8 cellular contexts compared by ENCODE assay signal in genomic region chr17:42562845-42563509, GRCh38. TPM values are rescaled to one million over a fixed set of nuclear protein-coding genes. Genes with fewer than 3 reads are reported as not detected.
DNase-seq lines count a peak whose midpoint lies in the region; ATAC-seq and TF ChIP-seq lines count a peak whose summit lies in the region.

No MANE protein-coding gene starts in this region.

- H3K4me1 ChIP-seq in muscle layer of colon (ENCODE audit: insufficient read depth, low read length) = peaks cover 38% of the 10 kb centered on the region

- peaks cover 24% of the 10 kb centered on the region for H3K36me3 ChIP-seq in muscle layer of colon (ENCODE audit: insufficient read depth, low read length)

- no peak for TF ChIP-seq CTCF in AG09309 (IDR thresholded peaks at IDR 0.05; ENCODE audit: control insufficient read depth, insufficient read depth, low read depth, low read length, missing control alignments)
- no peak for TF ChIP-seq CTCF in cardiac fibroblast (IDR thresholded peaks at IDR 0.05; ENCODE audit: low read depth, low read length)

- no peaks in the 10 kb centered on the region for H3K9me3 ChIP-seq in muscle layer of colon (ENCODE audit: low read length)

- peak overlapping the region; percentile 55 for H3K9ac ChIP-seq in muscle layer of colon (ENCODE audit: low read length)

- H3K4me3 ChIP-seq in AG09309 (ENCODE audit: control insufficient read depth, low read depth, low read length) (peak overlapping the region; percentile 69), cardiac fibroblast (replicated peaks in 1 of 2; ENCODE audit: low read depth in 2 of 2, low read length in 2 of 2) (peak overlapping the region; percentile 90 to 91), muscle layer of colon (ENCODE audit: low read depth in 1 of 2, low read length in 2 of 2) (peak overlapping the region; percentile 91 to 99)
- H3K4me3 ChIP-seq in Jurkat, Clone E6-1 (ENCODE audit: low read length) = peak overlapping the region; percentile 98

- DNase-seq in AG09309 (ENCODE audit: low read depth) (no peak), cardiac fibroblast (ENCODE audit: low read depth in 2 of 2) (peak; percentile 42 to 51), ecto neural progenitor cell (ENCODE audit: low spot score) (no peak), NCI-H187 treated with DMSO at 0.1 percent for 48 hours (lab: John Stamatoyannopoulos, UW) (no peak), NCI-H82 treated with DMSO at 0.1 percent for 48 hours (lab: John Stamatoyannopoulos, UW; ENCODE audit: unreplicated experiment) (no peak)
- no peak for DNase-seq in Jurkat, Clone E6-1 (ENCODE audit: low read depth, low spot score)

- no peak for ATAC-seq in GM21717 (IDR thresholded peaks at IDR 0.05; ENCODE audit: unreplicated experiment)

- no peaks in the 10 kb centered on the region for H3K27me3 ChIP-seq in muscle layer of colon (ENCODE audit: control insufficient read depth in 1 of 2, insufficient read depth in 2 of 2, low read length in 2 of 2)

- H3K27ac ChIP-seq in muscle layer of colon (ENCODE audit: low read depth, low read length) = peak overlapping the region; percentile 81

RNA-seq across cellular contexts. Expression of gene COASY, which starts 1.0 kb away (rescaled TPM):
- 84.2 TPM for polyA plus RNA-seq in Jurkat, Clone E6-1 (2012; ENCODE audit: insufficient read depth, insufficient read length)

RNA-seq across cellular contexts. Expression of gene MLX, which starts 3.9 kb away (rescaled TPM):
- polyA plus RNA-seq in Jurkat, Clone E6-1 (2012; ENCODE audit: insufficient read depth, insufficient read length) = 89.3 TPM

RNA-seq across cellular contexts. Expression of gene HSD17B1, which starts 10.3 kb away (rescaled TPM):
- polyA plus RNA-seq in Jurkat, Clone E6-1 (2012; ENCODE audit: insufficient read depth, insufficient read length) = 3.3 TPM

RNA-seq across cellular contexts. Expression of gene PSMC3IP, which starts 14.6 kb away (rescaled TPM):
- polyA plus RNA-seq in Jurkat, Clone E6-1 (2012; ENCODE audit: insufficient read depth, insufficient read length) = 40.5 TPM

RNA-seq across cellular contexts. Expression of gene NAGLU, which starts 26.9 kb away (rescaled TPM):
- polyA plus RNA-seq in Jurkat, Clone E6-1 (2012; ENCODE audit: insufficient read depth, insufficient read length) = 4.7 TPM

Comparison
In these comparisons a context has a peak if more than half of its experiments do, and no peak if none do; other contexts are left out.
1. DNase-seq: peak in cardiac fibroblast (2 of 2); none in AG09309 (single experiment), Jurkat, Clone E6-1 (single experiment), ecto neural progenitor cell (single experiment), NCI-H187 treated with DMSO at 0.1 percent for 48 hours (single experiment) and NCI-H82 treated with DMSO at 0.1 percent for 48 hours (single experiment).
2. Peak in every context shown above with its lines, with median percentiles within 50 percentile points of each other: H3K4me3 ChIP-seq.